1 cellular context compared by ENCODE assay signal in the genomic region with DNA sequence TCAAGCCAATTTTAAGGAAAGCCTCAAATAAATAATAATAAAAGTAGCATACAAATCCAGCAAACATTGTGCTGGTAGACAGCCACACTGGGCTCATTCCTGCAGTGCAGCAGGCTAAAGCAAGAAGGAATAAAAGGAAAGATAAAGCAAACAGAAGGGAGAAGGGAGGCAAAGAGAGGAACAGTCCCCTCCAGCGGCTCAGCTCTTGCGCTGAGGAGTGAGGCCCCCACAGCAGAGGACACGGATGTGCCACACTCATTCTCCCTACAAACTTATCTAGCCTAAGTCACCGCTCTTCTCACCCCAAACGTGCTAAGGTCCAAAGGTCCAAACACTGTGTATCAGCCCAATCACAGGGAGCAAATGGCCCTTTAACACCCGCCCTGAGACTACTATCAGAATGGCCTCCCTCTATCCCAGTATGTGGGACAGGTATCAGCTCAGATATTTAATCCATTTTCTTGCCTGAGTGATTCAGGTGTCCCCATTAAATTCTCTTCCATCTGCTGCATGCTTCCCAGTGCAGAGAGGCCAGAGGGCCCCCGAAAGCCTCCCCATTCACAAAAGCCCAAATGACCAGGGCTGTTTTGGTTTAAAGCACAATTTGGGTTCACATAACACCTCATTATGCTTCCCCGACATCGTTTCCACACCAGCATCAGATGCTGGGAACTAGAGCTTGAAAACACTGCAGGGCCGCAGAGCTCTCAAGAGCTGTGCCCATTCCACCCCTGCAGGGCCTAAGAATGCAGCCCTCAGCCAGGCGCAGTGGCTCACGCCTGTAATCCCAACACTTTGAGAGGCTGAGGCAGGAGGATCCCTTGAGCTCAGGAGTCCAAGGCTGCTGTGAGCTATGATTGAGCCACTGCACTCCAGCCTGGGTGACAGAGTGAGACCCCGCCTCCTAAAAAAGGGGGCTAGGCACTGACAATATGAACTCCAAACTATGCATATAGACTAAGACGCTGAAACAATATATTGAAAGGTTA.
TF ChIP-seq lines count a peak whose summit lies in the region.

No MANE protein-coding gene starts in this region.

TF ChIP-seq in HepG2, 621 proteins besides CTCF, POLR2A, EP300 and RAD21 (continued from another document):
- TF ChIP-seq POLR2G (IDR thresholded peaks at IDR 0.05; ENCODE audit: low read depth, low read length): no peak
- TF ChIP-seq, protein P1, sequence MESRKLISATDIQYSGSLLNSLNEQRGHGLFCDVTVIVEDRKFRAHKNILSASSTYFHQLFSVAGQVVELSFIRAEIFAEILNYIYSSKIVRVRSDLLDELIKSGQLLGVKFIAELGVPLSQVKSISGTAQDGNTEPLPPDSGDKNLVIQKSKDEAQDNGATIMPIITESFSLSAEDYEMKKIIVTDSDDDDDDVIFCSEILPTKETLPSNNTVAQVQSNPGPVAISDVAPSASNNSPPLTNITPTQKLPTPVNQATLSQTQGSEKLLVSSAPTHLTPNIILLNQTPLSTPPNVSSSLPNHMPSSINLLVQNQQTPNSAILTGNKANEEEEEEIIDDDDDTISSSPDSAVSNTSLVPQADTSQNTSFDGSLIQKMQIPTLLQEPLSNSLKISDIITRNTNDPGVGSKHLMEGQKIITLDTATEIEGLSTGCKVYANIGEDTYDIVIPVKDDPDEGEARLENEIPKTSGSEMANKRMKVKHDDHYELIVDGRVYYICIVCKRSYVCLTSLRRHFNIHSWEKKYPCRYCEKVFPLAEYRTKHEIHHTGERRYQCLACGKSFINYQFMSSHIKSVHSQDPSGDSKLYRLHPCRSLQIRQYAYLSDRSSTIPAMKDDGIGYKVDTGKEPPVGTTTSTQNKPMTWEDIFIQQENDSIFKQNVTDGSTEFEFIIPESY (CRISPR knock-in tag; IDR thresholded peaks at IDR 0.05): peak; percentile 65
- TF ChIP-seq CREM (IDR thresholded peaks at IDR 0.05): no peak
- no peak for TF ChIP-seq CREM (CRISPR knock-in tag; IDR thresholded peaks at IDR 0.05)
- TF ChIP-seq, protein P2, sequence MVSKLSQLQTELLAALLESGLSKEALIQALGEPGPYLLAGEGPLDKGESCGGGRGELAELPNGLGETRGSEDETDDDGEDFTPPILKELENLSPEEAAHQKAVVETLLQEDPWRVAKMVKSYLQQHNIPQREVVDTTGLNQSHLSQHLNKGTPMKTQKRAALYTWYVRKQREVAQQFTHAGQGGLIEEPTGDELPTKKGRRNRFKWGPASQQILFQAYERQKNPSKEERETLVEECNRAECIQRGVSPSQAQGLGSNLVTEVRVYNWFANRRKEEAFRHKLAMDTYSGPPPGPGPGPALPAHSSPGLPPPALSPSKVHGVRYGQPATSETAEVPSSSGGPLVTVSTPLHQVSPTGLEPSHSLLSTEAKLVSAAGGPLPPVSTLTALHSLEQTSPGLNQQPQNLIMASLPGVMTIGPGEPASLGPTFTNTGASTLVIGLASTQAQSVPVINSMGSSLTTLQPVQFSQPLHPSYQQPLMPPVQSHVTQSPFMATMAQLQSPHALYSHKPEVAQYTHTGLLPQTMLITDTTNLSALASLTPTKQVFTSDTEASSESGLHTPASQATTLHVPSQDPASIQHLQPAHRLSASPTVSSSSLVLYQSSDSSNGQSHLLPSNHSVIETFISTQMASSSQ (IDR thresholded peaks at IDR 0.05; ENCODE audit: low read depth): no peak
- TF ChIP-seq, protein P2 (CRISPR knock-in tag; IDR thresholded peaks at IDR 0.05; ENCODE audit: borderline replicate concordance): no peak
- no peak for TF ChIP-seq ZNF441 (CRISPR knock-in tag; IDR thresholded peaks at IDR 0.05; ENCODE audit: borderline replicate concordance)
- no peak for TF ChIP-seq ONECUT2 (CRISPR knock-in tag; IDR thresholded peaks at IDR 0.05)
- peak; percentile 35; the same call in 1 of the 2 replicates for TF ChIP-seq BHLHE40 (IDR thresholded peaks at IDR 0.05; ENCODE audit: low read length)
- TF ChIP-seq, protein P3, sequence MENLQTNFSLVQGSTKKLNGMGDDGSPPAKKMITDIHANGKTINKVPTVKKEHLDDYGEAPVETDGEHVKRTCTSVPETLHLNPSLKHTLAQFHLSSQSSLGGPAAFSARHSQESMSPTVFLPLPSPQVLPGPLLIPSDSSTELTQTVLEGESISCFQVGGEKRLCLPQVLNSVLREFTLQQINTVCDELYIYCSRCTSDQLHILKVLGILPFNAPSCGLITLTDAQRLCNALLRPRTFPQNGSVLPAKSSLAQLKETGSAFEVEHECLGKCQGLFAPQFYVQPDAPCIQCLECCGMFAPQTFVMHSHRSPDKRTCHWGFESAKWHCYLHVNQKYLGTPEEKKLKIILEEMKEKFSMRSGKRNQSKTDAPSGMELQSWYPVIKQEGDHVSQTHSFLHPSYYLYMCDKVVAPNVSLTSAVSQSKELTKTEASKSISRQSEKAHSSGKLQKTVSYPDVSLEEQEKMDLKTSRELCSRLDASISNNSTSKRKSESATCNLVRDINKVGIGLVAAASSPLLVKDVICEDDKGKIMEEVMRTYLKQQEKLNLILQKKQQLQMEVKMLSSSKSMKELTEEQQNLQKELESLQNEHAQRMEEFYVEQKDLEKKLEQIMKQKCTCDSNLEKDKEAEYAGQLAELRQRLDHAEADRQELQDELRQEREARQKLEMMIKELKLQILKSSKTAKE (CRISPR knock-in tag; IDR thresholded peaks at IDR 0.05; ENCODE audit: borderline replicate concordance): no peak
- TF ChIP-seq, protein P4, sequence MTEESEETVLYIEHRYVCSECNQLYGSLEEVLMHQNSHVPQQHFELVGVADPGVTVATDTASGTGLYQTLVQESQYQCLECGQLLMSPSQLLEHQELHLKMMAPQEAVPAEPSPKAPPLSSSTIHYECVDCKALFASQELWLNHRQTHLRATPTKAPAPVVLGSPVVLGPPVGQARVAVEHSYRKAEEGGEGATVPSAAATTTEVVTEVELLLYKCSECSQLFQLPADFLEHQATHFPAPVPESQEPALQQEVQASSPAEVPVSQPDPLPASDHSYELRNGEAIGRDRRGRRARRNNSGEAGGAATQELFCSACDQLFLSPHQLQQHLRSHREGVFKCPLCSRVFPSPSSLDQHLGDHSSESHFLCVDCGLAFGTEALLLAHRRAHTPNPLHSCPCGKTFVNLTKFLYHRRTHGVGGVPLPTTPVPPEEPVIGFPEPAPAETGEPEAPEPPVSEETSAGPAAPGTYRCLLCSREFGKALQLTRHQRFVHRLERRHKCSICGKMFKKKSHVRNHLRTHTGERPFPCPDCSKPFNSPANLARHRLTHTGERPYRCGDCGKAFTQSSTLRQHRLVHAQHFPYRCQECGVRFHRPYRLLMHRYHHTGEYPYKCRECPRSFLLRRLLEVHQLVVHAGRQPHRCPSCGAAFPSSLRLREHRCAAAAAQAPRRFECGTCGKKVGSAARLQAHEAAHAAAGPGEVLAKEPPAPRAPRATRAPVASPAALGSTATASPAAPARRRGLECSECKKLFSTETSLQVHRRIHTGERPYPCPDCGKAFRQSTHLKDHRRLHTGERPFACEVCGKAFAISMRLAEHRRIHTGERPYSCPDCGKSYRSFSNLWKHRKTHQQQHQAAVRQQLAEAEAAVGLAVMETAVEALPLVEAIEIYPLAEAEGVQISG (CRISPR knock-in tag; IDR thresholded peaks at IDR 0.05): no peak
- TF ChIP-seq, protein P5, sequence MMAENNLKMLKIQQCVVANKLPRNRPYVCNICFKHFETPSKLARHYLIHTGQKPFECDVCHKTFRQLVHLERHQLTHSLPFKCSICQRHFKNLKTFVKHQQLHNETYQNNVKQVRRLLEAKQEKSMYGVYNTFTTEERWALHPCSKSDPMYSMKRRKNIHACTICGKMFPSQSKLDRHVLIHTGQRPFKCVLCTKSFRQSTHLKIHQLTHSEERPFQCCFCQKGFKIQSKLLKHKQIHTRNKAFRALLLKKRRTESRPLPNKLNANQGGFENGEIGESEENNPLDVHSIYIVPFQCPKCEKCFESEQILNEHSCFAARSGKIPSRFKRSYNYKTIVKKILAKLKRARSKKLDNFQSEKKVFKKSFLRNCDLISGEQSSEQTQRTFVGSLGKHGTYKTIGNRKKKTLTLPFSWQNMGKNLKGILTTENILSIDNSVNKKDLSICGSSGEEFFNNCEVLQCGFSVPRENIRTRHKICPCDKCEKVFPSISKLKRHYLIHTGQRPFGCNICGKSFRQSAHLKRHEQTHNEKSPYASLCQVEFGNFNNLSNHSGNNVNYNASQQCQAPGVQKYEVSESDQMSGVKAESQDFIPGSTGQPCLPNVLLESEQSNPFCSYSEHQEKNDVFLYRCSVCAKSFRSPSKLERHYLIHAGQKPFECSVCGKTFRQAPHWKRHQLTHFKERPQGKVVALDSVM (CRISPR knock-in tag; IDR thresholded peaks at IDR 0.05): peak; percentile 90
- TF ChIP-seq FOSL2 (CRISPR knock-in tag; IDR thresholded peaks at IDR 0.05): no peak
